In genomic region chr22:49964493-49965290, GRCh38 we compare ENCODE assay signal across 9 cellular contexts. TPM values are rescaled to one million over a fixed set of nuclear protein-coding genes. Genes with fewer than 3 reads are reported as not detected.
DNase-seq lines count a peak whose midpoint lies in the region; FAIRE-seq and TF ChIP-seq lines count a peak whose summit lies in the region.
"Had no signal": no experiment of that assay in that cellular context is flagged by ENCODE, and none has a peak within 500 bp of the region (broad histone marks: within the 10 kb centered on the region; RNA-seq: fewer than 3 reads in every experiment).

No MANE protein-coding gene starts in this region.

- intact Hi-C loops in esophagus muscularis mucosa (cut with DNase I): no loop called here

- DNase-seq in T-helper 9 cell (peak; percentile 13), esophagus muscularis mucosa (ENCODE audit: extremely low spot score) (no peak), dedifferentiated amniotic fluid mesenchymal stem cell (ENCODE audit: extremely low spot score) (no peak), frontal cortex (ENCODE audit: low spot score in 2 of 2) (no peak), NCI-H1694 treated with DMSO at 0.1 percent for 48 hours (lab: John Stamatoyannopoulos, UW) (no peak), NCI-H2107 (lab: John Stamatoyannopoulos, UW) (no peak)

- no peak overlapping the region for H3K27ac ChIP-seq in DOHH2 (ENCODE audit: low read depth, low read length)
- peak overlapping the region; percentile 88 to 98 (median 95) for H3K27ac ChIP-seq in esophagus muscularis mucosa (replicated peaks in 1 of 4)
- H3K27ac ChIP-seq in skin epidermis: peak overlapping the region in 18 of 21 experiments; percentile 8 to 99 (median 96)

- 67% methylated on average over 12 of the region's 15 CpGs for WGBS in esophagus muscularis mucosa

- peaks cover 43% of the 10 kb centered on the region for H3K79me2 ChIP-seq in DOHH2 (ENCODE audit: control insufficient read depth, low read length)

- no peak for TF ChIP-seq POLR2A in esophagus muscularis mucosa (IDR thresholded peaks at IDR 0.05; ENCODE audit: low read depth)

- peaks cover 21% of the 10 kb centered on the region for H4K20me1 ChIP-seq in DOHH2 (ENCODE audit: control insufficient read depth, insufficient read depth, low read depth, low read length)

- no peak for TF ChIP-seq EP300 in esophagus muscularis mucosa (IDR thresholded peaks at IDR 0.05)

- H3K4me2 ChIP-seq in DOHH2 (ENCODE audit: low read length): peak overlapping the region; percentile 94; the same call in 1 of the 2 replicates

- no peaks in the 10 kb centered on the region for H3K27me3 ChIP-seq in DOHH2 (ENCODE audit: control insufficient read depth, low read length)
- H3K27me3 ChIP-seq in esophagus muscularis mucosa: no peaks in the 10 kb centered on the region

- peaks cover 18% of the 10 kb centered on the region for H3F3A ChIP-seq in DOHH2 (ENCODE audit: control insufficient read depth, insufficient read depth)

- H3K9me3 ChIP-seq in DOHH2 (ENCODE audit: control insufficient read depth, insufficient read depth, low read length) (no peaks in the 10 kb centered on the region), esophagus muscularis mucosa (no peaks in the 10 kb centered on the region)

- no peak for FAIRE-seq in frontal cortex (lab: Jason Lieb, UNC)

- TF ChIP-seq CTCF in DOHH2 (IDR thresholded peaks at IDR 0.05; ENCODE audit: low read depth, low read length, poor library complexity, severe bottlenecking) (no peak), esophagus muscularis mucosa (IDR thresholded peaks at IDR 0.05) (no peak)

- peaks cover 49% of the 10 kb centered on the region for H3K4me1 ChIP-seq in DOHH2 (ENCODE audit: control insufficient read depth, low read length)
- peaks cover 67 to 92% (median 76%) of the 10 kb centered on the region in 4 donors for H3K4me1 ChIP-seq in esophagus muscularis mucosa

- peaks cover 40% of the 10 kb centered on the region for H3K36me3 ChIP-seq in DOHH2 (ENCODE audit: control insufficient read depth, low read length)
- peaks cover 11 to 41% (median 34%) of the 10 kb centered on the region in 4 donors for H3K36me3 ChIP-seq in esophagus muscularis mucosa

- H3K9me2 ChIP-seq in DOHH2 (replicated peaks; ENCODE audit: control insufficient read depth, low read length): no peaks in the 10 kb centered on the region

- H3K4me3 ChIP-seq in DOHH2 (ENCODE audit: low read length) (no peak overlapping the region), esophagus muscularis mucosa (peak overlapping the region; percentile 73 to 96 (median 89)), skin epidermis (peak overlapping the region in 5 of 7 experiments; percentile 58 to 97 (median 70))

RNA-seq across cellular contexts. Expression of gene PIM3, which starts 4.1 kb away (rescaled TPM):
- 100 to 1,000 TPM in 1 of 4 donors, 10 to 100 TPM in 3; 36.1 to 106 (median 56.5) TPM for total RNA-seq in esophagus muscularis mucosa
- 16.3 TPM for total RNA-seq in frontal cortex

RNA-seq across cellular contexts. Expression of gene CRELD2, which starts 46.3 kb away (rescaled TPM):
- 10 to 100 TPM; 32.0 to 38.2 (median 34.2) TPM for total RNA-seq in esophagus muscularis mucosa
- 17.5 TPM for total RNA-seq in frontal cortex

RNA-seq across cellular contexts. Expression of gene ALG12, which starts 46.5 kb away (rescaled TPM):
- 10 to 100 TPM; 17.7 to 28.0 (median 23.8) TPM for total RNA-seq in esophagus muscularis mucosa
- total RNA-seq in frontal cortex: 8.6 TPM

RNA-seq across cellular contexts. Expression of gene IL17REL, which starts 47.9 kb away (rescaled TPM):
- total RNA-seq in esophagus muscularis mucosa (not detected), frontal cortex (under 0.01 TPM)
- total RNA-seq: RPMI7951 had no signal
